10 cellular contexts compared by ENCODE assay signal in genomic region chr3:123658118-123658859, GRCh38.
DNase-seq lines count a peak whose midpoint lies in the region; ATAC-seq lines count a peak whose summit lies in the region.
"Had no signal": no experiment of that assay in that cellular context is flagged by ENCODE, and none has a peak within 500 bp of the region (broad histone marks: within the 10 kb centered on the region; RNA-seq: fewer than 3 reads in every experiment).

No MANE protein-coding gene starts in this region.

- H3K4me2 ChIP-seq in skeletal muscle satellite cell (ENCODE audit: low read length) = peak overlapping the region; percentile 14

- intact Hi-C loops in left cardiac atrium (cut with DNase I) = no loop called here

- in situ Hi-C loops in G401 (cut with HindIII; ENCODE audit: low sequenced_read_pairs) = no loop called here

- peak; percentile 16 for DNase-seq in G401 (ENCODE audit: low spot score)
- DNase-seq in astrocyte of the hippocampus (ENCODE audit: low read depth, low spot score) = peak; percentile 83
- DNase-seq in left cardiac atrium = peak; percentile 48
- no peak for DNase-seq in activated naive CD4-positive, alpha-beta T cell treated with Interleukin-2 at 50 U/mL for 16 hours
- DNase-seq in activated T-cell treated with anti-CD3 and anti-CD28 coated beads for 4 hours = no peak
- no peak for DNase-seq in stimulated activated CD4-positive, alpha-beta T cell treated with anti-CD3 and anti-CD28 coated beads, Interleukin-2, amount 100 ng/mL, for 24 hours
- DNase-seq in T-helper 1 cell = no peak
- DNase-seq: NCI-H1930; stimulated activated naive CD4-positive, alpha-beta T cell treated with Interleukin-2 at 50 U/mL for 16 hours had no signal

- H3K4me3 ChIP-seq in skeletal muscle satellite cell (ENCODE audit: low read length) = peak overlapping the region; percentile 6

- no peaks in the 10 kb centered on the region for H3K9me3 ChIP-seq in skeletal muscle satellite cell (replicated peaks; ENCODE audit: low read length)

- H3K27me3 ChIP-seq in skeletal muscle satellite cell (ENCODE audit: control insufficient read depth, insufficient read depth, low read length) = no peaks in the 10 kb centered on the region

- no peaks in the 10 kb centered on the region for H3K36me3 ChIP-seq in skeletal muscle satellite cell (ENCODE audit: insufficient read depth, low read length)

- peak; percentile 24 to 38 for ATAC-seq in left cardiac atrium

- H3K9ac ChIP-seq in skeletal muscle satellite cell (ENCODE audit: low read depth, low read length) = peak overlapping the region; percentile 39

- H3K4me1 ChIP-seq in skeletal muscle satellite cell (ENCODE audit: control insufficient read depth, insufficient read depth, low read length) = peaks cover 58% of the 10 kb centered on the region

Comparison
In these comparisons a context has a peak if more than half of its experiments do, and no peak if none do; other contexts are left out.
1. DNase-seq: peak in G401 (single experiment), astrocyte of the hippocampus (single experiment) and left cardiac atrium (single experiment); none in activated naive CD4-positive, alpha-beta T cell treated with Interleukin-2 at 50 U/mL for 16 hours (single experiment), activated T-cell treated with anti-CD3 and anti-CD28 coated beads for 4 hours (single experiment), stimulated activated CD4-positive, alpha-beta T cell treated with anti-CD3 and anti-CD28 coated beads, Interleukin-2, amount 100 ng/mL, for 24 hours (0 of 2) and T-helper 1 cell (0 of 5).